ENCODE assay signal across 11 cellular contexts in genomic region chrX:99301990-99302389, GRCh38.
DNase-seq lines count a peak whose midpoint lies in the region; ATAC-seq, FAIRE-seq and TF ChIP-seq lines count a peak whose summit lies in the region.
"Had no signal": no experiment of that assay in that cellular context is flagged by ENCODE, and none has a peak within 500 bp of the region (broad histone marks: within the 10 kb centered on the region; RNA-seq: fewer than 3 reads in every experiment).

No MANE protein-coding gene starts in this region.

- no peak overlapping the region for H3K27ac ChIP-seq in A673 (ENCODE audit: low read depth, low read length, poor library complexity, severe bottlenecking)
- H3K27ac ChIP-seq: transverse colon had no signal

- ATAC-seq in GM18909 (IDR thresholded peaks at IDR 0.05; ENCODE audit: poor library complexity, unreplicated experiment) (peak; percentile 59), HG03457 (IDR thresholded peaks at IDR 0.05; ENCODE audit: unreplicated experiment) (no peak)
- ATAC-seq: T-cell had no signal

- no peaks in the 10 kb centered on the region for H3K27me3 ChIP-seq in A673 (replicated peaks; ENCODE audit: insufficient read depth, low read depth, low read length, poor library complexity)
- H3K27me3 ChIP-seq: transverse colon had no signal

- TF ChIP-seq CTCF in A673 (conservative IDR thresholded peaks at IDR 0.05; ENCODE audit: low read depth, low read length): peak; percentile 47; the same call in 1 of the 2 replicates
- peak; percentile 34 for TF ChIP-seq CTCF in fibroblast of mammary gland (conservative IDR thresholded peaks at IDR 0.05; ENCODE audit: control insufficient read depth, insufficient read depth, low read depth, low read length)

- DNase-seq in A673 (ENCODE audit: low spot score) (peak; percentile 29), NCI-H82 (lab: John Stamatoyannopoulos, UW) (peak; percentile 81), fibroblast of mammary gland (ENCODE audit: low read depth) (peak; percentile 5), hypothalamus (lab: John Stamatoyannopoulos, UW) (no peak), HTR-8/SVneo (ENCODE audit: insufficient read length, low spot score) (no peak), midbrain (lab: John Stamatoyannopoulos, UW) (no peak)
- DNase-seq: Calu3, T-cell, transverse colon had no signal

- H3K4me3 ChIP-seq in A673 (ENCODE audit: low read depth, low read length, poor library complexity, severe bottlenecking) (no peak overlapping the region), fibroblast of mammary gland (ENCODE audit: control insufficient read depth, low read depth, low read length) (no peak overlapping the region)
- H3K4me3 ChIP-seq: transverse colon had no signal

- POLR2A ChIA-PET in A673 (lab: Charles Lee; ENCODE audit: low non-redundant PET): no interaction called here

- FAIRE-seq in HTR-8/SVneo (lab: Jason Lieb, UNC): no peak

- no peaks in the 10 kb centered on the region for H3K4me1 ChIP-seq in A673 (ENCODE audit: insufficient read depth, low read length, poor library complexity, severe bottlenecking)
- H3K4me1 ChIP-seq: transverse colon had no signal

- no peaks in the 10 kb centered on the region for H3K36me3 ChIP-seq in A673 (ENCODE audit: insufficient read depth, low read length, poor library complexity, severe bottlenecking)
- H3K36me3 ChIP-seq: transverse colon had no signal

- intact Hi-C loops in A673 (cut with micrococcal nuclease; ENCODE audit: unreplicated experiment): loop anchor here (10.0 kb wide), 1 partner anchor 1113 kb away; the partner anchor contains the start of gene PCDH19

- H3K9me3 ChIP-seq in A673 (ENCODE audit: low read depth, low read length, poor library complexity, severe bottlenecking): no peaks in the 10 kb centered on the region
- H3K9me3 ChIP-seq: transverse colon had no signal

- CTCF ChIA-PET in A673 (lab: Charles Lee): no interaction called here

- no TSS peak for BruUV-seq in A673 (replicated peaks; lab: Mats Ljungman, UMichigan)

Comparison
In these comparisons a context has a peak if more than half of its experiments do, and no peak if none do; other contexts are left out.
1. DNase-seq: peak in A673 (single experiment), NCI-H82 (single experiment) and fibroblast of mammary gland (single experiment); none in hypothalamus (0 of 51), HTR-8/SVneo (single experiment) and midbrain (single experiment).